In the genomic region with DNA sequence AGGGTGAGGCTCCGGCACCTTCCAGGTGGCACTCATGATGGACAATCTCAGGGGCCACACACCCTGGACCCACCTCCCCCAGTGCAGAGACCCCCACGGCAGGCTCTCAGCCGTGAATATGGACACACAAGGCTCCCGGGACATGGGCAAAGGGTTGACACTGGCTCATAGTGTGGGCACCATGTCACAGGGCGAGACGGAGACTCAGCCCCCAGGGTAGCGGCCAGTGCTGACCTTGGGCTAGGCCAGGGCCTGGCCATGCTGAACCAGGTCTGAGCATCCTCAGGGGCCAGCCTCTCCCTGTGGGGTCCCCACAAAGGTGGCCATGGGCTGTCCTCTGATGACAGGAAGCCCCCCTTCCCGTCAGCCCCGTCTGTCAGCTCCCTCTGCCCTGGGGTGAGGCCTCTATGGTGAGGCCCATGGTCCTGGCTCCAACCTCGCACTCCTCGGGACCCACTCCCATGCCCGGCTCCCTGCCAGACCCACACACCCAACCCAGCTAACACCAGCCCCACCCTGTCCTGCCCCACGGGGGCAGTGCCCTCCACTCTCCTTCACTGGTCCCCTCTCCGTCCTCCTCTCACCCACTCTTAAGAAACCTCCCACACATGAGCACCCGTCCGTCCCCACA, we compare ENCODE assay signal across 1 cellular context.
TF ChIP-seq lines count a peak whose summit lies in the region.

No MANE protein-coding gene starts in this region.

TF ChIP-seq in H1, 55 proteins besides CTCF, POLR2A, EP300 and RAD21:
- TF ChIP-seq TCF12 (IDR thresholded peaks at IDR 0.05; ENCODE audit: low read depth, low read length): no peak
TF ChIP-seq in H1: peak in this region for 0.
